In the genomic region with DNA sequence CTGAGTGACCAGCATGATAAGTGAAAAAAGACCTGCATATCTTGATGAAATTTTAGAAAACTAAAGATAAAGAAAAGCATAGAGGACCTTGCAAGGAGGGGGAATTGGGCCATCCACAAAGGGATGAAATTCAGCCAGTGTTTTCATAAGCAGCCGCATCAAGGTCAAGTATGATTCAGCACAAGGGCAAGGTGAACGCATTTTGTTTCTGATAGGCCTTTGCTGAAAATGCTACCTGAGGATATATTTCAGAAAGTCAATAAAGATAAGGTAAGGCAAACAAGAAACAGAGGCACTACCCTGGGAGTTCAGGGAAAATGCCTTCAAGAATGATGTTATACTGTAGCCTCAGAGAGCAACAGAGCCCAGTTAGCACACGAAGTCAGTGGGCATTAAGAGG, we compare ENCODE assay signal across 17 cellular contexts. TPM values are rescaled to one million over a fixed set of nuclear protein-coding genes. Genes with fewer than 3 reads are reported as not detected.
DNase-seq lines count a peak whose midpoint lies in the region; ATAC-seq, FAIRE-seq and TF ChIP-seq lines count a peak whose summit lies in the region.
"Had no signal": no experiment of that assay in that cellular context is flagged by ENCODE, and none has a peak within 500 bp of the region (broad histone marks: within the 10 kb centered on the region; RNA-seq: fewer than 3 reads in every experiment).

No MANE protein-coding gene starts in this region.

- 16 to 54% (median 26%) methylated on average over 3 of the region's 3 CpGs for WGBS in small intestine, 3 donors

- H3K27ac ChIP-seq in small intestine (ENCODE audit: low read depth in 1 of 2, low read length in 1 of 2) (no peak overlapping the region), left lung (no peak overlapping the region)
- H3K27ac ChIP-seq: 22Rv1; BLaER1 treated with 17β-estradiol and CSF1 and Interleukin-3, amounts not matched to agents 10 nM and 100 nM had no signal

- H3K9me3 ChIP-seq in small intestine (ENCODE audit: control insufficient read depth, low read depth) (no peaks in the 10 kb centered on the region), left lung (no peaks in the 10 kb centered on the region)

- no peaks in the 10 kb centered on the region for H3K9me3 Mint-ChIP-seq in natural killer cell treated with Interleukin-12 subunit alpha and Interleukin-12 subunit beta and Interleukin-15 and Interleukin-18, amount 100 ng/mL, for 72 hours
- H3K9me3 Mint-ChIP-seq in natural killer cell: no peaks in the 10 kb centered on the region

- ATAC-seq in natural killer cell treated with Interleukin-12 subunit alpha and Interleukin-12 subunit beta and Interleukin-15 and Interleukin-18, amount 100 ng/mL, for 72 hours: no peak
- ATAC-seq in natural killer cell: no peak
- ATAC-seq in GM18502 (IDR thresholded peaks at IDR 0.05; ENCODE audit: poor library complexity, unreplicated experiment): no peak
- no peak for ATAC-seq in GM21390 (IDR thresholded peaks at IDR 0.05; ENCODE audit: unreplicated experiment)
- no peak for ATAC-seq in left lung

- H3K27ac Mint-ChIP-seq in natural killer cell treated with Interleukin-12 subunit alpha and Interleukin-12 subunit beta and Interleukin-15 and Interleukin-18, amount 100 ng/mL, for 72 hours: no peak overlapping the region
- no peak overlapping the region for H3K27ac Mint-ChIP-seq in natural killer cell
- H3K27ac Mint-ChIP-seq: CD4-positive, CD25-positive, alpha-beta regulatory T cell; H9 had no signal

- peak; percentile 22 for DNase-seq in natural killer cell treated with Interleukin-12 subunit alpha and Interleukin-12 subunit beta and Interleukin-15 and Interleukin-18, amount 100 ng/mL, for 72 hours (ENCODE audit: low spot score)
- no peak for DNase-seq in natural killer cell
- DNase-seq in islet precursor cell: peak; percentile 5
- peak; percentile 55 for DNase-seq in small intestine
- DNase-seq in left lung: no peak
- DNase-seq in HUDEP-2 (lab: John Stamatoyannopoulos, UW; ENCODE audit: unreplicated experiment in 76 of 76): no peak
- DNase-seq: AML-193; Calu3; CD4-positive, CD25-positive, alpha-beta regulatory T cell; DMS 273 treated with DMSO at 0.1 percent for 48 hours; GOT3 had no signal

- no peaks in the 10 kb centered on the region for H3K4me1 ChIP-seq in small intestine (ENCODE audit: control insufficient read depth in 2 of 2, insufficient read depth in 1 of 2, low read depth in 1 of 2, low read length in 1 of 2)
- no peaks in the 10 kb centered on the region for H3K4me1 ChIP-seq in left lung
- H3K4me1 ChIP-seq: BLaER1 treated with 17β-estradiol and CSF1 and Interleukin-3, amounts not matched to agents 10 nM and 100 nM had no signal

- no peak for FAIRE-seq in small intestine (lab: Jason Lieb, UNC)
- FAIRE-seq: GM18507 had no signal

- TF ChIP-seq CTCF in natural killer cell (IDR thresholded peaks at IDR 0.05): no peak
- no peak for TF ChIP-seq CTCF in left lung (IDR thresholded peaks at IDR 0.05)

- no peaks in the 10 kb centered on the region for H3K27me3 ChIP-seq in small intestine (ENCODE audit: control insufficient read depth in 2 of 2, insufficient read depth in 2 of 2, low read length in 2 of 2)
- H3K27me3 ChIP-seq in left lung: peaks cover 0 to 9% of the 10 kb centered on the region in 2 donors
- H3K27me3 ChIP-seq: BLaER1 treated with 17β-estradiol and CSF1 and Interleukin-3, amounts not matched to agents 10 nM and 100 nM had no signal

- peaks cover 5 to 6% of the 10 kb centered on the region in 2 donors for H3K27me3 Mint-ChIP-seq in natural killer cell treated with Interleukin-12 subunit alpha and Interleukin-12 subunit beta and Interleukin-15 and Interleukin-18, amount 100 ng/mL, for 72 hours
- peaks cover 13 to 38% of the 10 kb centered on the region in 2 donors for H3K27me3 Mint-ChIP-seq in natural killer cell (ENCODE audit: low read depth in 2 of 2)

- intact Hi-C loops in natural killer cell (cut with micrococcal nuclease): no loop called here
- intact Hi-C loops in left lung (cut with DNase I): no loop called here

- H3K4me3 Mint-ChIP-seq in natural killer cell treated with Interleukin-12 subunit alpha and Interleukin-12 subunit beta and Interleukin-15 and Interleukin-18, amount 100 ng/mL, for 72 hours: no peak overlapping the region
- no peak overlapping the region for H3K4me3 Mint-ChIP-seq in natural killer cell
- H3K4me3 Mint-ChIP-seq: CD4-positive, CD25-positive, alpha-beta regulatory T cell; H9 had no signal

- H3K36me3 Mint-ChIP-seq in natural killer cell treated with Interleukin-12 subunit alpha and Interleukin-12 subunit beta and Interleukin-15 and Interleukin-18, amount 100 ng/mL, for 72 hours: no peaks in the 10 kb centered on the region
- H3K36me3 Mint-ChIP-seq in natural killer cell: no peaks in the 10 kb centered on the region
- H3K36me3 Mint-ChIP-seq: CD4-positive, CD25-positive, alpha-beta regulatory T cell had no signal

- H3K4me3 ChIP-seq in small intestine (ENCODE audit: low read depth in 1 of 2, low read length in 2 of 2) (no peak overlapping the region), left lung (no peak overlapping the region)
- H3K4me3 ChIP-seq: BLaER1 treated with 17β-estradiol and CSF1 and Interleukin-3, amounts not matched to agents 10 nM and 100 nM had no signal

- H3K36me3 ChIP-seq in small intestine (ENCODE audit: control insufficient read depth in 2 of 2, insufficient read depth in 2 of 2, low read length in 2 of 2): no peaks in the 10 kb centered on the region
- H3K36me3 ChIP-seq in left lung: no peaks in the 10 kb centered on the region
- H3K36me3 ChIP-seq: BLaER1 treated with 17β-estradiol and CSF1 and Interleukin-3, amounts not matched to agents 10 nM and 100 nM had no signal

- H3K4me1 Mint-ChIP-seq in natural killer cell treated with Interleukin-12 subunit alpha and Interleukin-12 subunit beta and Interleukin-15 and Interleukin-18, amount 100 ng/mL, for 72 hours (ENCODE audit: low read depth in 2 of 2): no peaks in the 10 kb centered on the region
- no peaks in the 10 kb centered on the region for H3K4me1 Mint-ChIP-seq in natural killer cell
- H3K4me1 Mint-ChIP-seq: CD4-positive, CD25-positive, alpha-beta regulatory T cell had no signal

RNA-seq across cellular contexts. Expression of gene SHH, which starts 55.0 kb away (rescaled TPM):
- total RNA-seq in natural killer cell treated with Interleukin-12 subunit alpha and Interleukin-12 subunit beta and Interleukin-15 and Interleukin-18, amount 100 ng/mL, for 72 hours: not detected
- total RNA-seq in natural killer cell (not detected), left lung (1 to 10 TPM; 4.4 to 5.7 TPM)
- 1 to 10 TPM in 1 of 3 donors, under 1 TPM in 2; 0.27 to 1.7 (median 0.89) TPM for polyA plus RNA-seq in small intestine
- total RNA-seq: CD4-positive, CD25-positive, alpha-beta regulatory T cell had no signal

Comparison
In these comparisons a context has a peak if more than half of its experiments do, and no peak if none do; other contexts are left out.
1. DNase-seq: peak in natural killer cell treated with Interleukin-12 subunit alpha and Interleukin-12 subunit beta and Interleukin-15 and Interleukin-18, amount 100 ng/mL, for 72 hours (single experiment), islet precursor cell (single experiment) and small intestine (single experiment); none in natural killer cell (single experiment), left lung (0 of 2) and HUDEP-2 (0 of 76).
2. RNA of gene SHH, which starts 55.0 kb away (total RNA-seq): 4.4 to 5.7 TPM in left lung; not detected in natural killer cell treated with Interleukin-12 subunit alpha and Interleukin-12 subunit beta and Interleukin-15 and Interleukin-18, amount 100 ng/mL, for 72 hours and not detected in natural killer cell; every median in the first group is over 4 times any median in the second.